28 cellular contexts compared by ENCODE assay signal in the genomic region with DNA sequence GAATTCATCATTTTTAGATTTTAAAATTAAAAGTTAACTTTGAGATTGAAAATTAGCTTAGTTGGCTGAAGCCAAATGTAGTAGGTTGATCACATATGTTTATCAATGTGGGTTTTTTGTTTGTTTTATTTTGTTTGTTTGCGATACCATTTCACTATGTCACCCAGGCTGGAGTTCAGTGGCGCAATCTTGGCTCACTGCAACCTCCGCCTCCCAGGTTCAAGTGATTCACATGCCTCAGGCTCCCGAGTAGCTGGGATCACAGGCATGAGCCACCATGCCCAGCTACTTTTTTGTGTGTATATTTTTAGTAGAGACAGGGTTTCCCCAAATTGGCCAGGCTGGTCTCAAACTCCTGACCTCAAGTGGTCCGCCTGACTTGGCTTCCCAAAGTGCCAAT.
DNase-seq lines count a peak whose midpoint lies in the region; ATAC-seq, FAIRE-seq and TF ChIP-seq lines count a peak whose summit lies in the region.
"Had no signal": no experiment of that assay in that cellular context is flagged by ENCODE, and none has a peak within 500 bp of the region (broad histone marks: within the 10 kb centered on the region; RNA-seq: fewer than 3 reads in every experiment).

No MANE protein-coding gene starts in this region.

- no peaks in the 10 kb centered on the region for H3K9me3 ChIP-seq in liver (ENCODE audit: control insufficient read depth in 4 of 4, low read length in 3 of 4)
- H3K9me3 ChIP-seq in HepG2 (ENCODE audit: low read length) = peaks cover 70% of the 10 kb centered on the region
- H3K9me3 ChIP-seq in right lobe of liver = no peaks in the 10 kb centered on the region
- H3K9me3 ChIP-seq: BE2C, BLaER1 had no signal

- TF ChIP-seq POLR2A in HepG2 (IDR thresholded peaks at IDR 0.05; ENCODE audit: insufficient read depth in 1 of 2, low read depth in 2 of 2, low read length in 2 of 2) (no peak), right lobe of liver (IDR thresholded peaks at IDR 0.05) (no peak)

- FAIRE-seq in HepG2 (lab: Jason Lieb, UNC) = no peak
- FAIRE-seq: A204.1, G401.6, GM12891, GM19239 had no signal

- intact Hi-C loops in HepG2 (cut with micrococcal nuclease; ENCODE audit: unreplicated experiment) (no loop called here), right lobe of liver (cut with DNase I) (no loop called here)

- no peaks in the 10 kb centered on the region for H3K79me2 ChIP-seq in HepG2 (ENCODE audit: insufficient read depth, low read length)

- in situ Hi-C loops in HepG2 (cut with HindIII; ENCODE audit: extremely low pct_ligation_motif_present, low pct_unique_long_range_greater_than_20kb) = no loop called here

- no peak overlapping the region for H3K27ac ChIP-seq in liver (ENCODE audit: low read depth in 1 of 2, low read length in 2 of 2)
- no peak overlapping the region for H3K27ac ChIP-seq in HepG2 (ENCODE audit: extremely low read length, insufficient read depth, low read length)
- H3K27ac ChIP-seq in right lobe of liver = no peak overlapping the region
- H3K27ac ChIP-seq: BLaER1 had no signal

- TF ChIP-seq CTCF in liver (IDR thresholded peaks at IDR 0.05; ENCODE audit: low read depth, low read length, missing input control) = no peak
- no peak for TF ChIP-seq CTCF in HepG2 (CRISPR knock-in tag; IDR thresholded peaks at IDR 0.05)
- TF ChIP-seq CTCF in epithelial cell of esophagus (IDR thresholded peaks at IDR 0.05; ENCODE audit: insufficient read depth, low read depth, low read length, missing control alignments) = no peak
- no peak for TF ChIP-seq CTCF in right lobe of liver (IDR thresholded peaks at IDR 0.05)

- WGBS in liver = 58% methylated on average over 5 of the region's 5 CpGs
- WGBS in HepG2 (ENCODE audit: low lambda C conversion rate) = 11% methylated on average over 5 of the region's 5 CpGs
- WGBS in right lobe of liver (ENCODE audit: insufficient coverage, low coverage, low lambda C conversion rate, missing lambda C conversion rate) = 51% methylated on average over 5 of the region's 5 CpGs

- H3K4me1 ChIP-seq in liver (ENCODE audit: control insufficient read depth in 4 of 4, insufficient read depth in 4 of 4, low read length in 3 of 4) = peaks cover 5 to 11% (median 10%) of the 10 kb centered on the region in 4 donors
- no peaks in the 10 kb centered on the region for H3K4me1 ChIP-seq in HepG2 (ENCODE audit: insufficient read depth, low read length)
- no peaks in the 10 kb centered on the region for H3K4me1 ChIP-seq in right lobe of liver
- H3K4me1 ChIP-seq: BLaER1 had no signal

- no TSS peak for BruUV-seq in HepG2 (replicated peaks; lab: Mats Ljungman, UMichigan)

- ATAC-seq in HepG2 (no peak), right lobe of liver (peak; percentile 42 to 87 (median 66)), GM21786 (IDR thresholded peaks at IDR 0.05; ENCODE audit: unreplicated experiment) (no peak)

- H3K9ac ChIP-seq in liver (ENCODE audit: low read depth in 1 of 2, low read length in 2 of 2) = no peak overlapping the region
- no peak overlapping the region for H3K9ac ChIP-seq in HepG2 (ENCODE audit: insufficient read depth, low read depth, low read length)
- H3K9ac ChIP-seq: BLaER1 had no signal

- H2AFZ ChIP-seq in HepG2 (ENCODE audit: low read length) = no peak overlapping the region

- H3K27me3 ChIP-seq in liver (ENCODE audit: control insufficient read depth in 4 of 4, insufficient read depth in 4 of 4, low read length in 3 of 4) = no peaks in the 10 kb centered on the region
- no peaks in the 10 kb centered on the region for H3K27me3 ChIP-seq in HepG2 (ENCODE audit: control insufficient read depth in 1 of 2, insufficient read depth in 2 of 2, low read length in 2 of 2)
- H3K27me3 ChIP-seq in right lobe of liver = no peaks in the 10 kb centered on the region
- H3K27me3 ChIP-seq: BE2C, BLaER1 had no signal

- peak in 1 of 2 donors; percentile 7 for TF ChIP-seq RAD21 in liver (IDR thresholded peaks at IDR 0.05)
- no peak for TF ChIP-seq RAD21 in HepG2 (CRISPR knock-in tag; IDR thresholded peaks at IDR 0.05)

- no peak for TF ChIP-seq EP300 in HepG2 (IDR thresholded peaks at IDR 0.05; ENCODE audit: low read depth in 2 of 2, low read length in 2 of 2)
- TF ChIP-seq EP300 in HepG2 (CRISPR knock-in tag; IDR thresholded peaks at IDR 0.05; ENCODE audit: borderline replicate concordance) = no peak

- POLR2A ChIA-PET in HepG2 (lab: Yijun Ruan, JAX) = no interaction called here

- H3K36me3 ChIP-seq in liver (ENCODE audit: control insufficient read depth in 4 of 4, insufficient read depth in 3 of 4, low read depth in 1 of 4, low read length in 3 of 4) = no peaks in the 10 kb centered on the region
- H3K36me3 ChIP-seq in HepG2 (replicated peaks in 1 of 2; ENCODE audit: control insufficient read depth in 1 of 2, insufficient read depth in 2 of 2, low read length in 2 of 2) = no peaks in the 10 kb centered on the region
- H3K36me3 ChIP-seq in right lobe of liver = no peaks in the 10 kb centered on the region
- H3K36me3 ChIP-seq: BE2C, BLaER1 had no signal

- DNase-seq in HepG2 (ENCODE audit: low spot score) (no peak), H4 (ENCODE audit: low spot score) (peak; percentile 16), epithelial cell of esophagus (ENCODE audit: low read depth) (peak; percentile 9), right lobe of liver (peak; percentile 52 to 54 (median 53)), NCI-H2107 treated with DMSO at 0.1 percent for 48 hours (lab: John Stamatoyannopoulos, UW; ENCODE audit: unreplicated experiment) (no peak), HPDE6-E6E7 (ENCODE audit: extremely low spot score) (no peak)
- DNase-seq: 8988T; ACHN; BE2C; C1 segment of cervical spinal cord; CD4-positive, alpha-beta memory T cell; CD4-positive, CD25-positive, alpha-beta regulatory T cell; CD8-positive, alpha-beta memory T cell; COR-L47; DMS 273 treated with DMSO at 0.1 percent for 48 hours; DMS153; DMS53; DMS79; DND-41; EL; GF-D8 had no signal

- no peaks in the 10 kb centered on the region for H4K20me1 ChIP-seq in HepG2 (ENCODE audit: insufficient read depth, low read length)
- H4K20me1 ChIP-seq: BLaER1 had no signal

- H3K4me3 ChIP-seq in liver (ENCODE audit: low read depth in 1 of 3, low read length in 3 of 3) = no peak overlapping the region
- H3K4me3 ChIP-seq in HepG2 (replicated peaks in 1 of 3; ENCODE audit: insufficient read depth in 1 of 3, low read depth in 2 of 3, low read length in 3 of 3) = no peak overlapping the region
- H3K4me3 ChIP-seq in epithelial cell of esophagus (ENCODE audit: low read length) = no peak overlapping the region
- no peak overlapping the region for H3K4me3 ChIP-seq in right lobe of liver
- H3K4me3 ChIP-seq: BLaER1 had no signal

- H3K4me2 ChIP-seq in HepG2 (ENCODE audit: low read depth, low read length) = no peak overlapping the region
- H3K4me2 ChIP-seq: BLaER1 had no signal

- CTCF ChIA-PET in HepG2 (lab: Yijun Ruan, JAX; ENCODE audit: low intra/inter-chr PET ratio, low total read pairs) = no interaction called here

TF ChIP-seq in liver, 16 proteins besides CTCF, POLR2A, EP300 and RAD21 (continues in another document):
- TF ChIP-seq, protein P1, sequence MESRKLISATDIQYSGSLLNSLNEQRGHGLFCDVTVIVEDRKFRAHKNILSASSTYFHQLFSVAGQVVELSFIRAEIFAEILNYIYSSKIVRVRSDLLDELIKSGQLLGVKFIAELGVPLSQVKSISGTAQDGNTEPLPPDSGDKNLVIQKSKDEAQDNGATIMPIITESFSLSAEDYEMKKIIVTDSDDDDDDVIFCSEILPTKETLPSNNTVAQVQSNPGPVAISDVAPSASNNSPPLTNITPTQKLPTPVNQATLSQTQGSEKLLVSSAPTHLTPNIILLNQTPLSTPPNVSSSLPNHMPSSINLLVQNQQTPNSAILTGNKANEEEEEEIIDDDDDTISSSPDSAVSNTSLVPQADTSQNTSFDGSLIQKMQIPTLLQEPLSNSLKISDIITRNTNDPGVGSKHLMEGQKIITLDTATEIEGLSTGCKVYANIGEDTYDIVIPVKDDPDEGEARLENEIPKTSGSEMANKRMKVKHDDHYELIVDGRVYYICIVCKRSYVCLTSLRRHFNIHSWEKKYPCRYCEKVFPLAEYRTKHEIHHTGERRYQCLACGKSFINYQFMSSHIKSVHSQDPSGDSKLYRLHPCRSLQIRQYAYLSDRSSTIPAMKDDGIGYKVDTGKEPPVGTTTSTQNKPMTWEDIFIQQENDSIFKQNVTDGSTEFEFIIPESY (IDR thresholded peaks at IDR 0.05) = no peak
- TF ChIP-seq NR2F2 (IDR thresholded peaks at IDR 0.05) (no peak), HNF4G (IDR thresholded peaks at IDR 0.05) (no peak), EGR1 (IDR thresholded peaks at IDR 0.05; ENCODE audit: low read depth in 2 of 2) (no peak), HNF4A (conservative IDR thresholded peaks at IDR 0.05) (peak in 1 of 2 donors; percentile 49), FOXA2 (IDR thresholded peaks at IDR 0.05) (no peak)

TF ChIP-seq in HepG2, 621 proteins besides CTCF, POLR2A, EP300 and RAD21:
- TF ChIP-seq CENPX (CRISPR knock-in tag; IDR thresholded peaks at IDR 0.05) = no peak
- TF ChIP-seq ZBTB21 (CRISPR knock-in tag; IDR thresholded peaks at IDR 0.05) = no peak
- TF ChIP-seq NBN (conservative IDR thresholded peaks at IDR 0.05) = no peak
- no peak for TF ChIP-seq SOX5 (CRISPR knock-in tag; IDR thresholded peaks at IDR 0.05; ENCODE audit: borderline replicate concordance)
- no peak for TF ChIP-seq SRF (IDR thresholded peaks at IDR 0.05; ENCODE audit: low read depth, low read length)
- no peak for TF ChIP-seq KDM2A (CRISPR knock-in tag; IDR thresholded peaks at IDR 0.05; ENCODE audit: borderline replicate concordance, low read depth)
- no peak for TF ChIP-seq YEATS4 (CRISPR knock-in tag; IDR thresholded peaks at IDR 0.05; ENCODE audit: borderline replicate concordance)
- TF ChIP-seq MBNL3 (CRISPR knock-in tag; conservative IDR thresholded peaks at IDR 0.05) = no peak
- TF ChIP-seq PCBP1 (IDR thresholded peaks at IDR 0.05; ENCODE audit: borderline replicate concordance, low read depth, low read length) = no peak

Comparison
In these comparisons a context has a peak if more than half of its experiments do, and no peak if none do; other contexts are left out.
1. ATAC-seq: peak in right lobe of liver (4 of 4); none in HepG2 (single experiment) and GM21786 (single experiment).
2. DNase-seq: peak in H4 (single experiment), epithelial cell of esophagus (single experiment) and right lobe of liver (3 of 3); none in HepG2 (single experiment), NCI-H2107 treated with DMSO at 0.1 percent for 48 hours (single experiment) and HPDE6-E6E7 (single experiment).